ENCODE assay signal across 18 cellular contexts in the genomic region with DNA sequence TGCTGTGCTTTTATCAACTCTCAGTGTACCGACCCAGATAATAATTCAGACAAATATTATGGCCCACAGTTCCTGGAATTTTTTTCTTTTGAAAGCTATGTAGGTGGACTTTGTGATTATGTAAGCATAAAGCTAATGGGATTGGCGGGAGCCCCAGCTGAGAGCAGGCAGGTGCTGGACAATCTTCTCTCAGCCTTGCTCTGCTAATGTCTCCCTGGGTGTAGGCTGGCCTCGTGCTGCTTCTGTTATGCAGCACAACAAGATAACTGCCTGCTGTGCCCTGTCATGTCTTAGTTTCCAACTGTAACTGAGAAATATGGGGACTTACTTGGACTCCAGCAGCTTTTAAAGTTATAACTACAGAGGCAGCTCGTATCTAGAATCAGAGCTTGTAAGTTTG.
DNase-seq lines count a peak whose midpoint lies in the region; ATAC-seq and TF ChIP-seq lines count a peak whose summit lies in the region.
"Had no signal": no experiment of that assay in that cellular context is flagged by ENCODE, and none has a peak within 500 bp of the region (broad histone marks: within the 10 kb centered on the region; RNA-seq: fewer than 3 reads in every experiment).

No MANE protein-coding gene starts in this region.

- 0 out of 3 replicates have a peak, but pooled peaks cover 5% of the 10 kb centered on the region for H3K4me1 Mint-ChIP-seq in GM23338
- peaks cover 32% of the 10 kb centered on the region for H3K4me1 Mint-ChIP-seq in neural progenitor cell

- H3K9me3 Mint-ChIP-seq in GM23338 (no peaks in the 10 kb centered on the region), neural progenitor cell (no peaks in the 10 kb centered on the region)

- no peaks in the 10 kb centered on the region for H3K9me3 ChIP-seq in neural progenitor cell (ENCODE audit: low read depth)
- H3K9me3 ChIP-seq: sigmoid colon, SJCRH30 had no signal

- ATAC-seq in GM23338 (peak; percentile 45; the same call in 2 of the 3 replicates), HG02798 (IDR thresholded peaks at IDR 0.05; ENCODE audit: poor library complexity, unreplicated experiment) (no peak)
- ATAC-seq: activated CD4-positive, alpha-beta T cell treated with anti-CD3 and anti-CD28 coated beads for 36 hours; GM12878 had no signal

- H3K4me3 ChIP-seq in GM23338 (no peak overlapping the region), neural progenitor cell (no peak overlapping the region)
- H3K4me3 ChIP-seq: dorsolateral prefrontal cortex, GM12878, sigmoid colon, SJCRH30 had no signal

- H3K27me3 Mint-ChIP-seq in GM23338 (ENCODE audit: insufficient read depth, low read depth, poor library complexity), result peaks cover 1% of the 10 kb centered on the region
- peaks cover 7% of the 10 kb centered on the region for H3K27me3 Mint-ChIP-seq in neural progenitor cell (ENCODE audit: insufficient read depth, low read depth)

- no peaks in the 10 kb centered on the region for H3K27me3 ChIP-seq in GM23338 (ENCODE audit: insufficient read depth)
- no peaks in the 10 kb centered on the region for H3K27me3 ChIP-seq in neural progenitor cell
- H3K27me3 ChIP-seq: dorsolateral prefrontal cortex, sigmoid colon, SJCRH30 had no signal

- H4K20me1 ChIP-seq in GM23338 (replicated peaks; ENCODE audit: insufficient read depth) (no peaks in the 10 kb centered on the region), neural progenitor cell (ENCODE audit: low read depth) (no peaks in the 10 kb centered on the region)

- TF ChIP-seq CTCF in GM23338 (conservative IDR thresholded peaks at IDR 0.05; ENCODE audit: low read depth in 2 of 2), result no peak
- TF ChIP-seq CTCF in neural progenitor cell (IDR thresholded peaks at IDR 0.05), result no peak

- no peaks in the 10 kb centered on the region for H3K9me2 ChIP-seq in GM23338 (ENCODE audit: insufficient read depth)

- no peaks in the 10 kb centered on the region for H3K4me1 ChIP-seq in GM23338 (ENCODE audit: insufficient read depth)
- peaks cover 12% of the 10 kb centered on the region for H3K4me1 ChIP-seq in neural progenitor cell
- H3K4me1 ChIP-seq: SJCRH30 had no signal

- H3F3A ChIP-seq in GM23338 (replicated peaks; ENCODE audit: low read depth), result no peaks in the 10 kb centered on the region
- no peaks in the 10 kb centered on the region for H3F3A ChIP-seq in neural progenitor cell (ENCODE audit: low read depth)

- no peaks in the 10 kb centered on the region for H3K36me3 ChIP-seq in GM23338 (ENCODE audit: insufficient read depth)
- H3K36me3 ChIP-seq in neural progenitor cell, result no peaks in the 10 kb centered on the region
- H3K36me3 ChIP-seq: sigmoid colon, SJCRH30 had no signal

- DNase-seq in GM23338 (ENCODE audit: low spot score) (peak; percentile 5), NCI-H2081 treated with DMSO at 0.1 percent for 48 hours (lab: John Stamatoyannopoulos, UW) (peak; percentile 8), cerebellar cortex (ENCODE audit: low spot score) (peak; percentile 80), neural progenitor cell (ENCODE audit: low spot score) (peak; percentile 5), mesenteric fat pad (ENCODE audit: low spot score) (no peak), GM19238 (ENCODE audit: insufficient read length, low spot score) (no peak), NCI-H524 (lab: John Stamatoyannopoulos, UW) (no peak)
- DNase-seq: activated CD4-positive, alpha-beta T cell treated with anti-CD3 and anti-CD28 coated beads for 36 hours; activated gamma-delta T cell treated with Interleukin-2 at 50 U/mL for 16 hours; GOT3; Kasumi-1; NCI-H187 treated with DMSO at 0.1 percent for 48 hours; sigmoid colon; SJCRH30; T1000 had no signal

- no peak overlapping the region for H3K4me2 ChIP-seq in GM23338
- no peak overlapping the region for H3K4me2 ChIP-seq in neural progenitor cell

- H3K79me2 ChIP-seq in GM23338 (replicated peaks; ENCODE audit: insufficient read depth) (no peaks in the 10 kb centered on the region), neural progenitor cell (ENCODE audit: low read depth) (no peaks in the 10 kb centered on the region)

- no peaks in the 10 kb centered on the region for H3K36me3 Mint-ChIP-seq in GM23338 (ENCODE audit: low read depth)
- no peaks in the 10 kb centered on the region for H3K36me3 Mint-ChIP-seq in neural progenitor cell

- H3K27ac ChIP-seq in GM23338 (ENCODE audit: low read depth) (no peak overlapping the region), neural progenitor cell (no peak overlapping the region)
- H3K27ac ChIP-seq: SJCRH30 had no signal

- H2AFZ ChIP-seq in GM23338, result no peak overlapping the region
- no peak overlapping the region for H2AFZ ChIP-seq in neural progenitor cell (replicated peaks)

- no peak overlapping the region for H3K9ac ChIP-seq in neural progenitor cell

- no peak overlapping the region for H3K27ac Mint-ChIP-seq in GM23338
- H3K27ac Mint-ChIP-seq in neural progenitor cell, result no peak overlapping the region
- H3K27ac Mint-ChIP-seq: activated CD4-positive, alpha-beta T cell treated with anti-CD3 and anti-CD28 coated beads for 36 hours had no signal

- H3K4me3 Mint-ChIP-seq in GM23338 (no peak overlapping the region), neural progenitor cell (no peak overlapping the region)
- H3K4me3 Mint-ChIP-seq: activated CD4-positive, alpha-beta T cell treated with anti-CD3 and anti-CD28 coated beads for 36 hours had no signal

TF ChIP-seq in GM23338, 12 proteins besides CTCF, POLR2A, EP300 and RAD21:
- TF ChIP-seq CREB1 (CRISPR knock-in tag; IDR thresholded peaks at IDR 0.05; ENCODE audit: low read depth), result no peak
- no peak for TF ChIP-seq EZH2phosphoT487 (IDR thresholded peaks at IDR 0.05; ENCODE audit: unreplicated experiment)
- no peak for TF ChIP-seq POLR2AphosphoS5 (IDR thresholded peaks at IDR 0.05; ENCODE audit: low read depth)
- TF ChIP-seq STAT1 (IDR thresholded peaks at IDR 0.05; ENCODE audit: unreplicated experiment), result no peak
- no peak for TF ChIP-seq ZNF114 (CRISPR knock-in tag; IDR thresholded peaks at IDR 0.05)

Comparison
In these comparisons a context has a peak if more than half of its experiments do, and no peak if none do; other contexts are left out.
1. DNase-seq: peak in GM23338 (single experiment), NCI-H2081 treated with DMSO at 0.1 percent for 48 hours (single experiment), cerebellar cortex (single experiment) and neural progenitor cell (single experiment); none in mesenteric fat pad (single experiment), GM19238 (single experiment) and NCI-H524 (0 of 2).